18 cellular contexts compared by ENCODE assay signal in genomic region chr9:92059669-92060068, GRCh38. TPM values are rescaled to one million over a fixed set of nuclear protein-coding genes. Genes with fewer than 3 reads are reported as not detected.
DNase-seq lines count a peak whose midpoint lies in the region; ATAC-seq lines count a peak whose summit lies in the region.
"Had no signal": no experiment of that assay in that cellular context is flagged by ENCODE, and none has a peak within 500 bp of the region (broad histone marks: within the 10 kb centered on the region; RNA-seq: fewer than 3 reads in every experiment).

No MANE protein-coding gene starts in this region.

- H3K36me3 Mint-ChIP-seq in central memory CD8-positive, alpha-beta T cell (ENCODE audit: insufficient read depth), result peaks cover 28% of the 10 kb centered on the region

- H3K4me2 ChIP-seq in neuronal stem cell (ENCODE audit: insufficient read depth, low read length, poor library complexity, severe bottlenecking), result no peak overlapping the region
- H3K4me2 ChIP-seq: A549 had no signal

- no peak overlapping the region for H4K91ac ChIP-seq in neuronal stem cell (ENCODE audit: low read depth, low read length, poor library complexity)

- H4K8ac ChIP-seq in neuronal stem cell (ENCODE audit: low read depth, low read length), result no peak overlapping the region

- ATAC-seq in central memory CD8-positive, alpha-beta T cell (replicated peaks; ENCODE audit: extremely low read depth, poor library complexity, severe bottlenecking), result no peak
- ATAC-seq in HG02571 (IDR thresholded peaks at IDR 0.05; ENCODE audit: unreplicated experiment), result no peak
- no peak for ATAC-seq in GM18519 (IDR thresholded peaks at IDR 0.05; ENCODE audit: low FRiP score, unreplicated experiment)
- ATAC-seq: A549 had no signal

- peak overlapping the region; percentile 42 for H3K27ac ChIP-seq in HUES48 (ENCODE audit: low read depth, low read length)
- no peak overlapping the region for H3K27ac ChIP-seq in iPS-20b (ENCODE audit: low read length)
- peak overlapping the region; percentile 17 for H3K27ac ChIP-seq in neuronal stem cell (replicated peaks; ENCODE audit: low read length)
- H3K27ac ChIP-seq: 22Rv1, A549, C4-2B, HL-60 had no signal

- H2BK120ac ChIP-seq in neuronal stem cell (ENCODE audit: low read depth, low read length), result no peak overlapping the region

- peaks cover 48% of the 10 kb centered on the region for H3K4me1 ChIP-seq in HUES48 (ENCODE audit: control insufficient read depth, insufficient read depth, low read length)
- H3K4me1 ChIP-seq in iPS-20b (ENCODE audit: insufficient read depth, low read length), result peaks cover 32% of the 10 kb centered on the region
- H3K4me1 ChIP-seq in neuronal stem cell (ENCODE audit: control insufficient read depth in 2 of 2, insufficient read depth in 1 of 2, low read depth in 1 of 2, low read length in 2 of 2), result peaks cover 9 to 25% of the 10 kb centered on the region in 2 donors
- H3K4me1 ChIP-seq: A549, Caco-2 had no signal

- H2BK12ac ChIP-seq in neuronal stem cell (ENCODE audit: low read length), result no peak overlapping the region

- H3K9me3 ChIP-seq in HUES48 (ENCODE audit: control insufficient read depth, insufficient read depth, low read length) (peaks cover 29% of the 10 kb centered on the region), iPS-20b (ENCODE audit: insufficient read depth, low read depth, low read length) (peaks cover 30% of the 10 kb centered on the region), neuronal stem cell (replicated peaks in 1 of 2; ENCODE audit: control insufficient read depth in 2 of 2, insufficient read depth in 1 of 2, low read depth in 1 of 2, low read length in 2 of 2) (peaks cover 2 to 41% of the 10 kb centered on the region in 2 donors)
- H3K9me3 ChIP-seq: Caco-2 had no signal

- DNase-seq in central memory CD8-positive, alpha-beta T cell (ENCODE audit: low spot score in 2 of 2), result no peak
- no peak for DNase-seq in neuronal stem cell (ENCODE audit: low spot score)
- no peak for DNase-seq in hippocampal formation (lab: John Stamatoyannopoulos, UW)
- DNase-seq in NCI-H82 (lab: John Stamatoyannopoulos, UW), result no peak
- DNase-seq: AML-193; Caco-2; CD4-positive, alpha-beta T cell; GOT3; H9 had no signal

- no peak overlapping the region for H2BK5ac ChIP-seq in neuronal stem cell (ENCODE audit: low read length)

- H3K18ac ChIP-seq in neuronal stem cell (ENCODE audit: low read length), result peak overlapping the region; percentile 24

- H2AK5ac ChIP-seq in neuronal stem cell (ENCODE audit: low read depth, low read length), result no peak overlapping the region

- no peak overlapping the region for H2AFZ ChIP-seq in neuronal stem cell (ENCODE audit: low read length)

- H3K4me3 ChIP-seq in HUES48 (ENCODE audit: low read depth, low read length) (no peak overlapping the region), iPS-20b (ENCODE audit: low read length) (0 out of 2 replicates have a peak overlapping the region, but pooled peaks have one; percentile 6), neuronal stem cell (ENCODE audit: low read length in 2 of 2) (no peak overlapping the region)
- H3K4me3 ChIP-seq: A549 had no signal

- no peak overlapping the region for H3K23ac ChIP-seq in neuronal stem cell (ENCODE audit: low read depth, low read length, poor library complexity)

- no peaks in the 10 kb centered on the region for H3K79me1 ChIP-seq in neuronal stem cell (ENCODE audit: low read depth, low read length)

- peak overlapping the region; percentile 50 for H3K27ac Mint-ChIP-seq in central memory CD8-positive, alpha-beta T cell (ENCODE audit: low read depth)
- H3K27ac Mint-ChIP-seq: CD4-positive, alpha-beta T cell; IgD-negative memory B cell had no signal

- H3K4me1 Mint-ChIP-seq in central memory CD8-positive, alpha-beta T cell, result peaks cover 26% of the 10 kb centered on the region

- no peaks in the 10 kb centered on the region for H3K27me3 Mint-ChIP-seq in central memory CD8-positive, alpha-beta T cell
- H3K27me3 Mint-ChIP-seq: CD4-positive, alpha-beta T cell; IgD-negative memory B cell had no signal

- H3K36me3 ChIP-seq in HUES48 (ENCODE audit: control insufficient read depth, insufficient read depth, low read length), result peaks cover 32% of the 10 kb centered on the region
- H3K36me3 ChIP-seq in iPS-20b (ENCODE audit: insufficient read depth, low read depth, low read length), result peaks cover 56% of the 10 kb centered on the region
- H3K36me3 ChIP-seq in neuronal stem cell (replicated peaks in 1 of 2; ENCODE audit: control insufficient read depth in 2 of 2, insufficient read depth in 2 of 2, low read length in 2 of 2), result peaks cover 0 to 65% of the 10 kb centered on the region in 2 donors

- H3K27me3 ChIP-seq in HUES48 (ENCODE audit: control insufficient read depth, insufficient read depth, low read length) (no peaks in the 10 kb centered on the region), iPS-20b (ENCODE audit: insufficient read depth, low read length) (no peaks in the 10 kb centered on the region), neuronal stem cell (ENCODE audit: control insufficient read depth in 3 of 3, insufficient read depth in 3 of 3, low read depth in 1 of 3, low read length in 3 of 3) (no peaks in the 10 kb centered on the region)

- H3K4me3 Mint-ChIP-seq in central memory CD8-positive, alpha-beta T cell, result no peak overlapping the region
- H3K4me3 Mint-ChIP-seq: CD4-positive, alpha-beta T cell; H9; IgD-negative memory B cell had no signal

- H3K14ac ChIP-seq in neuronal stem cell (ENCODE audit: low read length), result no peak overlapping the region

- peaks cover 22% of the 10 kb centered on the region for H3K9me3 Mint-ChIP-seq in central memory CD8-positive, alpha-beta T cell

- H3K4ac ChIP-seq in neuronal stem cell (ENCODE audit: low read length), result no peak overlapping the region

- no CpG with 5 or more reads among the region's 3 CpGs for WGBS in neuronal stem cell (ENCODE audit: extremely low coverage in 2 of 2, insufficient read length in 2 of 2, insufficient replicate concordance in 1 of 2), 2 donors

- H2BK15ac ChIP-seq in neuronal stem cell (ENCODE audit: low read length), result peak overlapping the region; percentile 21

- H3K9ac ChIP-seq in HUES48 (ENCODE audit: low read depth, low read length) (no peak overlapping the region), iPS-20b (ENCODE audit: low read depth, low read length) (no peak overlapping the region), neuronal stem cell (ENCODE audit: low read depth, low read length, poor library complexity) (no peak overlapping the region)

RNA-seq across cellular contexts. Expression of gene SPTLC1, which starts 55.5 kb away (rescaled TPM):
- polyA plus RNA-seq in neuronal stem cell (2013, experiment 1 of 2), result 52.6 TPM
- 53.4 TPM for polyA plus RNA-seq in neuronal stem cell (2013, experiment 2 of 2)
